Comparison of ENCODE assay signal across 15 cellular contexts in the genomic region with DNA sequence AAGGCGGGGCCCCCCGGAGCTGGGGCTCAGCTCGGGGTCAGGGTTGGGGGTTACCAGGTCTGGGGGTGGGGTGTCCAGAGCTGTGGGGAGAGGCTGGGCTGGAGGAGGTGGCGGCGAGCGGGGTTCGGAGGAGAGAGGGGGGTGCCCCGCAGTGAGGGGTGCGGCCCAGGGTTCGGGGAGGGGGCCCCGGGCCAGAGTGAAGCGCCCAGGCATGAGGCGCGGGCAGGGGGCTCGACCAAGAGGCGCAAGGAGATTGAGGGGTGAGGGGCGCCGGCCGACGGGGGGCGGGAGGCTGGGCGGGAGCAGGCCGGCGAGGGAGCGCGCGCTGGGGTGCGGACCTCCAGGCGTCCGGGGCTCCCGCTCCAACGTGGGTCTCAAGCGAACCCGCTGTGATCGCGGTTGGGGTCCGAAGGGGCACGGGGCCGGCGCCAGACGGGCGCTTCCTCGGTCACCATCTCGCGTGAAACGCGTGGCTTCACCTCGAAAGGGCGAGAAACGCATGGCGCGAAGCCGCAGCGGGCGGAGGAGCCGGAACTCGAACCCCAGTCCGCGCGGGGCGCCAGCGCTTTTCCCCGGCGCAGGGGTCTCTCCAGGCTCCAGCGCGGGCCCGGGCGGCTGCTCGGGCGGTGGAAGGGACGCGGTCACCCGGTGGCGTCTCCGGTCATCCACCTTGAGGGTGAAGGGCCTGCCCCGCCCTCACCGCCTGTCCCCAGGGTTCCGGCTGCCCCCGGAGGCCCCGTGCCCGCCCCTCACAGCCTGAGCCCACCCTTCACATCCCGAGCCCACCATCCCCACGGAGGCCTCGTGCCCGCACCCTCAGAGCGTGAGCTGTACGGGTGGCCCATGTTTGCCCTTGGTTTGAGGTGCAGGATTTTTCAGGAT. TPM values are rescaled to one million over a fixed set of nuclear protein-coding genes. Genes with fewer than 3 reads are reported as not detected.
DNase-seq lines count a peak whose midpoint lies in the region; ATAC-seq and TF ChIP-seq lines count a peak whose summit lies in the region.
"Had no signal": no experiment of that assay in that cellular context is flagged by ENCODE, and none has a peak within 500 bp of the region (broad histone marks: within the 10 kb centered on the region; RNA-seq: fewer than 3 reads in every experiment).

No MANE protein-coding gene starts in this region.

- ATAC-seq in HCT116: no peak
- no peak for ATAC-seq in GM21381 (IDR thresholded peaks at IDR 0.05; ENCODE audit: unreplicated experiment)
- ATAC-seq in GM19397 (IDR thresholded peaks at IDR 0.05; ENCODE audit: unreplicated experiment): no peak
- no peak for ATAC-seq in left lung

- H3K9me3 ChIP-seq in HCT116 (ENCODE audit: control insufficient read depth in 1 of 2, insufficient read depth in 1 of 2, low read depth in 1 of 2, low read length in 2 of 2) (peaks cover 0 to 4% of the 10 kb centered on the region in 2 experiments; a peak in 1 of 4 replicates), breast epithelium (no peaks in the 10 kb centered on the region), iPS-20b (ENCODE audit: insufficient read depth, low read depth, low read length) (no peaks in the 10 kb centered on the region), left lung (no peaks in the 10 kb centered on the region)
- H3K9me3 ChIP-seq: SK-N-SH had no signal

- H3K79me2 ChIP-seq in ACC112 (ENCODE audit: control insufficient read depth, insufficient read depth, low read length, unreplicated experiment) (peaks cover 25% of the 10 kb centered on the region), HCT116 (ENCODE audit: insufficient read depth, low read length) (peaks cover 37% of the 10 kb centered on the region)

- peak overlapping the region; percentile 2 for H2AFZ ChIP-seq in ACC112 (ENCODE audit: low read length, unreplicated experiment)
- no peak overlapping the region for H2AFZ ChIP-seq in HCT116 (ENCODE audit: low read depth, low read length, poor library complexity, severe bottlenecking)

- H3K4me3 ChIP-seq in ACC112 (ENCODE audit: low read depth, low read length) (peak overlapping the region; percentile 96), HCT116 (replicated peaks in 1 of 2; ENCODE audit: low read depth in 1 of 2, low read length in 2 of 2) (peak overlapping the region; percentile 71 to 97), breast epithelium (peak overlapping the region in 2 of 3 donors; percentile 41 to 65), iPS-20b (ENCODE audit: low read length) (peak overlapping the region; percentile 56; the same call in 1 of the 2 replicates), left lung (no peak overlapping the region)

- H3K4me2 ChIP-seq in HCT116 (ENCODE audit: low read length): peak overlapping the region; percentile 98
- H3K4me2 ChIP-seq: SK-N-SH had no signal

- H3K9ac ChIP-seq in HCT116 (ENCODE audit: low read length) (peak overlapping the region; percentile 99), iPS-20b (ENCODE audit: low read depth, low read length) (no peak overlapping the region)
- H3K9ac ChIP-seq: SK-N-SH had no signal

- CTCF ChIA-PET in HCT116 (lab: Charles Lee): interaction anchor here (1.5 to 2.2 kb wide), 2 partner anchors 11 to 12 kb away, joined by 5 to 8 read pairs; no protein-coding TSS in a partner anchor

- H3K4me1 ChIP-seq in ACC112 (ENCODE audit: control insufficient read depth, insufficient read depth, low read length, unreplicated experiment) (peaks cover 26% of the 10 kb centered on the region), HCT116 (ENCODE audit: control insufficient read depth in 1 of 2, insufficient read depth in 2 of 2, low read length in 2 of 2) (peaks cover 19 to 41% of the 10 kb centered on the region in 2 experiments), breast epithelium (peaks cover 8 to 12% of the 10 kb centered on the region in 2 donors), iPS-20b (ENCODE audit: insufficient read depth, low read length) (no peaks in the 10 kb centered on the region; the same call in 1 of the 2 replicates), left lung (peaks cover 7 to 19% of the 10 kb centered on the region in 2 donors)

- no peak for DNase-seq in HCT116 (ENCODE audit: low read depth, low spot score)
- DNase-seq in breast epithelium (ENCODE audit: low spot score in 2 of 2): no peak
- DNase-seq in NCI-H1105 treated with DMSO at 0.1 percent for 48 hours (lab: John Stamatoyannopoulos, UW): no peak
- DNase-seq in left lung: no peak
- DNase-seq: activated naive CD4-positive, alpha-beta T cell treated with anti-CD3 and anti-CD28 coated beads, Interleukin-2, amount 10 ng/mL, durations not matched to agents 7 days and 5 days; immature natural killer cell; NCI-H1105; NCI-H748 treated with DMSO at 0.1 percent for 48 hours had no signal

- H3K27me3 ChIP-seq in ACC112 (ENCODE audit: insufficient read depth, low read length) (no peaks in the 10 kb centered on the region), HCT116 (ENCODE audit: insufficient read depth, low read length) (no peaks in the 10 kb centered on the region), breast epithelium (peaks cover 13 to 40% of the 10 kb centered on the region in 2 donors), iPS-20b (ENCODE audit: insufficient read depth, low read length) (peaks cover 56% of the 10 kb centered on the region), left lung (peaks cover 26 to 61% of the 10 kb centered on the region in 2 donors)

- POLR2A ChIA-PET in HCT116 (lab: Charles Lee): interaction anchor here (1.2 kb wide), 1 partner anchor 11 kb away, joined by 3 read pairs; no protein-coding TSS in a partner anchor

- no peak for TF ChIP-seq RAD21 in HCT116 (IDR thresholded peaks at IDR 0.05; ENCODE audit: low read depth)

- no peak for TF ChIP-seq CTCF in HCT116 (IDR thresholded peaks at IDR 0.05 in 2 of 3, conservative IDR thresholded peaks at IDR 0.05 in 1 of 3; ENCODE audit: borderline replicate concordance in 1 of 3, insufficient read depth in 1 of 3, low read depth in 2 of 3, low read length in 2 of 3)
- TF ChIP-seq CTCF in breast epithelium (IDR thresholded peaks at IDR 0.05): no peak
- TF ChIP-seq CTCF in left lung (IDR thresholded peaks at IDR 0.05): no peak

- no peaks in the 10 kb centered on the region for H4K20me1 ChIP-seq in HCT116 (ENCODE audit: insufficient read depth)

- no TSS peak for BruUV-seq in HCT116 (replicated peaks; lab: Mats Ljungman, UMichigan)

- H3K9me2 ChIP-seq in HCT116 (ENCODE audit: insufficient read depth): no peaks in the 10 kb centered on the region
- H3K9me2 ChIP-seq: SK-N-SH had no signal

- TF ChIP-seq POLR2A in HCT116 (IDR thresholded peaks at IDR 0.05; ENCODE audit: borderline replicate concordance, extremely low read depth, insufficient read depth, insufficient read length) (no peak), breast epithelium (IDR thresholded peaks at IDR 0.05) (no peak)

- RAD21 ChIA-PET in HCT116 (lab: Charles Lee; ENCODE audit: low non-redundant PET in 1 of 2, low total read pairs in 2 of 2, uncharacterized antibody in 2 of 2, unreplicated experiment in 2 of 2): interaction anchor here in 1 of 2 experiments (1.3 kb wide), 1 partner anchor 65 kb away, joined by 3 read pairs; no protein-coding TSS in a partner anchor

- intact Hi-C loops in HCT116 (cut with micrococcal nuclease): no loop called here
- intact Hi-C loops in breast epithelium (cut with DNase I; ENCODE audit: low total_unique reads): no loop called here
- intact Hi-C loops in left lung (cut with DNase I): no loop called here

- peaks cover 16% of the 10 kb centered on the region; the same call in 1 of the 2 replicates for H3K36me3 ChIP-seq in ACC112 (ENCODE audit: insufficient read depth, low read length)
- H3K36me3 ChIP-seq in HCT116 (ENCODE audit: control insufficient read depth in 1 of 2, insufficient read depth in 2 of 2, low read length in 2 of 2): peaks cover 15 to 36% of the 10 kb centered on the region in 2 experiments; a peak in 3 of 4 replicates
- no peaks in the 10 kb centered on the region for H3K36me3 ChIP-seq in breast epithelium
- H3K36me3 ChIP-seq in iPS-20b (ENCODE audit: insufficient read depth, low read depth, low read length): 0 out of 2 replicates have a peak, but pooled peaks cover 6% of the 10 kb centered on the region
- no peaks in the 10 kb centered on the region for H3K36me3 ChIP-seq in left lung

- H3K27ac ChIP-seq in ACC112 (ENCODE audit: low read depth, low read length) (peak overlapping the region; percentile 63; the same call in 1 of the 2 replicates), HCT116 (ENCODE audit: low read depth, low read length) (peak overlapping the region; percentile 99), breast epithelium (no peak overlapping the region), iPS-20b (ENCODE audit: low read length) (no peak overlapping the region), left lung (no peak overlapping the region)

TF ChIP-seq in HCT116, 20 proteins besides CTCF, POLR2A, EP300 and RAD21 (continues in another document):
- TF ChIP-seq FOSL1 (IDR thresholded peaks at IDR 0.05; ENCODE audit: low read depth) (no peak), ZNF274 (IDR thresholded peaks at IDR 0.05; ENCODE audit: low read depth, low read length) (no peak), MAX (IDR thresholded peaks at IDR 0.05) (no peak), CBX3 (IDR thresholded peaks at IDR 0.05; ENCODE audit: low read depth) (no peak), TCF7L2 (IDR thresholded peaks at IDR 0.05; ENCODE audit: borderline replicate concordance, extremely low read depth, insufficient read depth, insufficient read length) (no peak), EGR1 (IDR thresholded peaks at IDR 0.05; ENCODE audit: low read depth) (no peak), ELF1 (IDR thresholded peaks at IDR 0.05; ENCODE audit: borderline replicate concordance, low read depth) (no peak), SIN3A (IDR thresholded peaks at IDR 0.05; ENCODE audit: low read depth) (no peak), ZFX (IDR thresholded peaks at IDR 0.05) (peak; percentile 37; the same call in 1 of the 2 replicates), SRF (IDR thresholded peaks at IDR 0.05; ENCODE audit: low read depth) (no peak)

RNA-seq across cellular contexts. Expression of gene CPNE7, which starts 0.9 kb away (rescaled TPM):
- total RNA-seq in HCT116 (2021; ENCODE audit: unreplicated experiment): 201 TPM
- polyA plus RNA-seq in HCT116 (2012): 136 and 148 TPM in 2 replicates
- 1 to 10 TPM in 2 of 3 donors, not detected in 1; 1.2 to 4.9 TPM for total RNA-seq in breast epithelium
- 1 to 10 TPM in 1 of 2 donors, under 1 TPM in 1; 0.50 to 1.3 TPM for total RNA-seq in left lung
- polyA plus RNA-seq: CD14-positive monocyte had no signal

RNA-seq across cellular contexts. Expression of gene RPL13, which starts 15.9 kb away (rescaled TPM):
- total RNA-seq in HCT116 (2021; ENCODE audit: unreplicated experiment) (4,404 TPM), breast epithelium (1,000 to 10,000 TPM; 5,075 to 6,295 (median 5,484) TPM), left lung (1,000 to 10,000 TPM; 1,639 to 1,736 TPM)
- polyA plus RNA-seq in HCT116 (2012): 9,099 and 10,215 TPM in 2 replicates

RNA-seq across cellular contexts. Expression of gene DPEP1, which starts 37.0 kb away (rescaled TPM):
- 1.1 TPM for total RNA-seq in HCT116 (2021; ENCODE audit: unreplicated experiment)
- 0.73 and 1.1 TPM in 2 replicates for polyA plus RNA-seq in HCT116 (2012)
- total RNA-seq in breast epithelium: under 1 TPM; 0.59 to 0.98 (median 0.80) TPM
- 1 to 10 TPM in 1 of 2 donors, under 1 TPM in 1; 0.31 to 2.5 TPM for total RNA-seq in left lung
- total RNA-seq: activated CD4-positive, alpha-beta T cell treated with anti-CD3 and anti-CD28 coated beads for 36 hours had no signal
- polyA plus RNA-seq: CD14-positive monocyte, immature natural killer cell had no signal

Comparison
In these comparisons a context has a peak if more than half of its experiments do, and no peak if none do; other contexts are left out.
1. H3K27ac ChIP-seq: peak in ACC112 (single experiment) and HCT116 (single experiment); none in breast epithelium (0 of 2), iPS-20b (single experiment) and left lung (0 of 2).
2. H3K4me3 ChIP-seq: peak in ACC112 (single experiment), HCT116 (2 of 2), breast epithelium (2 of 3) and iPS-20b (single experiment); none in left lung (0 of 2).
3. RNA of gene CPNE7, which starts 0.9 kb away (total RNA-seq): 201 TPM in HCT116 (single experiment); 0.50 to 1.3 TPM in left lung and 1.2 to 4.9 TPM in breast epithelium; every median in the first group is over 10 times any median in the second.